ENCODE assay signal across 9 cellular contexts in genomic region chr1:115063238-115063901, GRCh38. TPM values are rescaled to one million over a fixed set of nuclear protein-coding genes. Genes with fewer than 3 reads are reported as not detected.
A peak's percentile ranks its signal among the peaks of the same experiment; 100 is the strongest.
DNase-seq lines count a peak whose midpoint lies in the region; ATAC-seq and TF ChIP-seq lines count a peak whose summit lies in the region.
"Had no signal": no experiment of that assay in that cellular context is flagged by ENCODE, and none has a peak within 500 bp of the region (broad histone marks: within the 10 kb centered on the region; RNA-seq: fewer than 3 reads in every experiment).

No MANE protein-coding gene starts in this region.

- ATAC-seq in GM21786 (IDR thresholded peaks at IDR 0.05; ENCODE audit: unreplicated experiment), result peak; percentile 26
- ATAC-seq in GM21825 (IDR thresholded peaks at IDR 0.05; ENCODE audit: unreplicated experiment), result no peak
- ATAC-seq in GM19324 (IDR thresholded peaks at IDR 0.05; ENCODE audit: low FRiP score, unreplicated experiment), result no peak

- DNase-seq in CD1c-positive myeloid dendritic cell (ENCODE audit: extremely low spot score) (peak; percentile 11), T-helper 22 cell (ENCODE audit: low read depth) (peak; percentile 39), esophagus muscularis mucosa (ENCODE audit: extremely low spot score) (no peak), NCI-H2029 (lab: John Stamatoyannopoulos, UW) (no peak), NCI-H69 (lab: John Stamatoyannopoulos, UW) (no peak)
- DNase-seq: nucleus accumbens had no signal

- TF ChIP-seq POLR2A in esophagus muscularis mucosa (IDR thresholded peaks at IDR 0.05; ENCODE audit: low read depth), result no peak

- peaks cover 24 to 51% (median 45%) of the 10 kb centered on the region in 4 donors for H3K4me1 ChIP-seq in esophagus muscularis mucosa

- no peaks in the 10 kb centered on the region for H3K9me3 ChIP-seq in esophagus muscularis mucosa

- intact Hi-C loops in esophagus muscularis mucosa (cut with DNase I), result no loop called here

- TF ChIP-seq CTCF in esophagus muscularis mucosa (IDR thresholded peaks at IDR 0.05), result no peak

- peaks cover 0 to 3% (median 2%) of the 10 kb centered on the region in 4 donors for H3K36me3 ChIP-seq in esophagus muscularis mucosa

- 76% methylated on average over 7 of the region's 7 CpGs for WGBS in esophagus muscularis mucosa

- peak overlapping the region; percentile 35 to 66 (median 54) for H3K27ac ChIP-seq in esophagus muscularis mucosa (replicated peaks in 1 of 4)

- H3K27me3 ChIP-seq in esophagus muscularis mucosa, result no peaks in the 10 kb centered on the region

- no peak for TF ChIP-seq EP300 in esophagus muscularis mucosa (IDR thresholded peaks at IDR 0.05)

- H3K4me3 ChIP-seq in esophagus muscularis mucosa, result no peak overlapping the region

RNA-seq across cellular contexts. Expression of gene TSPAN2, which starts 25.9 kb away (rescaled TPM):
- 10 to 100 TPM; 35.8 to 70.2 (median 66.7) TPM for total RNA-seq in esophagus muscularis mucosa

RNA-seq across cellular contexts. Expression of gene TSHB, which starts 33.7 kb away (rescaled TPM):
- total RNA-seq in esophagus muscularis mucosa, result not detected

Comparison
In these comparisons a context has a peak if more than half of its experiments do, and no peak if none do; other contexts are left out.
1. DNase-seq: peak in CD1c-positive myeloid dendritic cell (single experiment) and T-helper 22 cell (single experiment); none in esophagus muscularis mucosa (single experiment), NCI-H2029 (single experiment) and NCI-H69 (single experiment).